In the genomic region with DNA sequence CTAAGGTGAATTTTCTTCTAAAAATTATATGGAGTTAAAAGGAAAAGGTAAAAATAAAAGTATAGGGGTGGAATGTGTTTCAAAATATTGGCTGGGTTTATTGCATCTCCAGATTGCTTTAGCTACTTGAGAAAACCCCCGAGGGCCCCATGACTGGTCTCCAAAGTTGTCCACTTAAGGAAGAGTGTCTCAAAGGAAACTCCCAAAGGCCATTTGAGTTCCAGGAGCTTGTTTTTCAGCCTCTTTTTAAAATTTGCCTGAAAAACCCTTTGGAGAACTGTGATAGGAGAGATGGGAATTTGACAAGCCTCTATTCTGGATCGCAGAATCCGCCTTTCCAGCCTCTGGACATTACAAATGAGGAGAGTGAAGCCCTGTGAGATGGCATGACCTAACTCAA, we compare ENCODE assay signal across 14 cellular contexts.
A peak's percentile ranks its signal among the peaks of the same experiment; 100 is the strongest.
DNase-seq lines count a peak whose midpoint lies in the region; ATAC-seq, FAIRE-seq and TF ChIP-seq lines count a peak whose summit lies in the region.
"Had no signal": no experiment of that assay in that cellular context is flagged by ENCODE, and none has a peak within 500 bp of the region (broad histone marks: within the 10 kb centered on the region; RNA-seq: fewer than 3 reads in every experiment).

No MANE protein-coding gene starts in this region.

- TF ChIP-seq EP300 in H1 (IDR thresholded peaks at IDR 0.05; ENCODE audit: borderline replicate concordance in 1 of 2, low read depth in 2 of 2, low read length in 2 of 2) (no peak), transverse colon (IDR thresholded peaks at IDR 0.05; ENCODE audit: low read depth) (no peak)

- H3K4me3 ChIP-seq in HUES6 (ENCODE audit: low read depth, low read length), result peak overlapping the region; percentile 90; the same call in 1 of the 2 replicates
- peak overlapping the region in 1 of 4 experiments; percentile 76; a peak in 2 of 8 replicates for H3K4me3 ChIP-seq in H1 (ENCODE audit: extremely low read depth in 1 of 4, insufficient read depth in 2 of 4, low read depth in 3 of 4, low read length in 4 of 4)
- no peak overlapping the region for H3K4me3 ChIP-seq in mesendoderm (ENCODE audit: low read length)
- H3K4me3 ChIP-seq in transverse colon, result no peak overlapping the region
- H3K4me3 ChIP-seq in GM23248, result no peak overlapping the region

- no peaks in the 10 kb centered on the region for H3K9me2 ChIP-seq in GM23248 (ENCODE audit: insufficient read depth)

- no peak overlapping the region for H4K91ac ChIP-seq in H1 (replicated peaks; ENCODE audit: insufficient read length, low read length)

- TF ChIP-seq POLR2A in H1 (IDR thresholded peaks at IDR 0.05; ENCODE audit: control extremely low read depth in 1 of 2, low read depth in 2 of 2, low read length in 2 of 2) (no peak), transverse colon (IDR thresholded peaks at IDR 0.05) (no peak)

- CTCF ChIA-PET in H1 (lab: Charles Lee; ENCODE audit: partially characterized antibody), result interaction anchor here (0.8 kb wide), 1 partner anchor 13 kb away, joined by 3 read pairs; no protein-coding TSS in a partner anchor

- in situ Hi-C loops in transverse colon (cut with MboI; ENCODE audit: low pct_ligation_motif_present in 1 of 4, low pct_unique_long_range_greater_than_20kb in 1 of 4, low sequenced_read_pairs in 3 of 4), result no loop called here
- in situ Hi-C loops in GM23248 (cut with MboI), result no loop called here

- FAIRE-seq in H1 (lab: Jason Lieb, UNC), result no peak

- no peak overlapping the region for H2BK120ac ChIP-seq in H1 (replicated peaks; ENCODE audit: low read depth, low read length)
- peak overlapping the region; percentile 12 for H2BK120ac ChIP-seq in mesendoderm (ENCODE audit: low read depth, low read length)

- no peak overlapping the region for H3K4ac ChIP-seq in H1 (replicated peaks; ENCODE audit: insufficient read length, low read depth, low read length)
- H3K4ac ChIP-seq in mesendoderm (ENCODE audit: low read depth, low read length), result no peak overlapping the region

- H3K27me3 ChIP-seq in HUES6 (ENCODE audit: control insufficient read depth, insufficient read depth, low read length) (no peaks in the 10 kb centered on the region), H1 (replicated peaks in 1 of 4; ENCODE audit: control insufficient read depth in 3 of 4, extremely low read depth in 1 of 4, insufficient read depth in 3 of 4, low read length in 3 of 4) (no peaks in the 10 kb centered on the region), mesendoderm (ENCODE audit: insufficient read depth, low read length, poor library complexity) (no peaks in the 10 kb centered on the region), transverse colon (no peaks in the 10 kb centered on the region), GM23248 (replicated peaks; ENCODE audit: insufficient read depth) (no peaks in the 10 kb centered on the region)

- TF ChIP-seq CTCF in H1 (IDR thresholded peaks at IDR 0.05; ENCODE audit: control extremely low read depth in 1 of 3, insufficient read depth in 1 of 3, low read depth in 1 of 3, low read length in 3 of 3), result no peak
- TF ChIP-seq CTCF in transverse colon (IDR thresholded peaks at IDR 0.05), result no peak

- no peaks in the 10 kb centered on the region for H4K20me1 ChIP-seq in H1 (replicated peaks in 1 of 2; ENCODE audit: control insufficient read depth in 1 of 2, insufficient read depth in 2 of 2, low read length in 2 of 2)
- H4K20me1 ChIP-seq in GM23248 (ENCODE audit: insufficient read depth), result no peaks in the 10 kb centered on the region

- H3K27ac ChIP-seq in HUES6 (ENCODE audit: low read depth, low read length) (no peak overlapping the region), H1 (ENCODE audit: low read depth, low read length) (no peak overlapping the region), mesendoderm (ENCODE audit: low read depth, low read length) (no peak overlapping the region), transverse colon (peak overlapping the region; percentile 66 to 75 (median 70)), GM23248 (no peak overlapping the region)

- H3K79me1 ChIP-seq in H1 (ENCODE audit: low read depth, low read length) (no peaks in the 10 kb centered on the region), mesendoderm (ENCODE audit: low read length) (no peaks in the 10 kb centered on the region)

- H2BK12ac ChIP-seq in H1 (ENCODE audit: low read depth, low read length), result no peak overlapping the region

- no peak for TF ChIP-seq RAD21 in H1 (IDR thresholded peaks at IDR 0.05 in 1 of 2, conservative IDR thresholded peaks at IDR 0.05 in 1 of 2; ENCODE audit: low read depth in 2 of 2, low read length in 2 of 2)

- H3F3A ChIP-seq in GM23248 (ENCODE audit: insufficient read depth), result no peaks in the 10 kb centered on the region

- H3K4me2 ChIP-seq in H1 (ENCODE audit: insufficient read depth in 1 of 2, low read depth in 2 of 2, low read length in 2 of 2) (peak overlapping the region; percentile 57 to 63; a peak in 3 of 4 replicates), mesendoderm (ENCODE audit: low read length) (no peak overlapping the region), GM23248 (ENCODE audit: unreplicated experiment) (no peak overlapping the region)

- H3K56ac ChIP-seq in H1 (replicated peaks; ENCODE audit: insufficient read length, low read depth, low read length) (no peak overlapping the region), mesendoderm (ENCODE audit: low read length) (no peak overlapping the region)

- no peaks in the 10 kb centered on the region for H3K23me2 ChIP-seq in H1 (ENCODE audit: low read depth, low read length)

- no peak for ATAC-seq in GM18870 (IDR thresholded peaks at IDR 0.05; ENCODE audit: unreplicated experiment)
- no peak for ATAC-seq in HG03045 (IDR thresholded peaks at IDR 0.05; ENCODE audit: unreplicated experiment)
- ATAC-seq: HCT116 had no signal

- H2BK15ac ChIP-seq in H1 (ENCODE audit: low read length) (no peak overlapping the region), mesendoderm (replicated peaks; ENCODE audit: low read depth) (peak overlapping the region; percentile 36)

- H3K9ac ChIP-seq in HUES6 (ENCODE audit: low read length) (no peak overlapping the region), H1 (replicated peaks in 1 of 4; ENCODE audit: extremely low read depth in 1 of 4, low read depth in 3 of 4, low read length in 3 of 4) (no peak overlapping the region), mesendoderm (ENCODE audit: low read length) (no peak overlapping the region), GM23248 (no peak overlapping the region)

- no peak overlapping the region for H4K8ac ChIP-seq in H1 (ENCODE audit: extremely low read depth, insufficient read depth, low read length)
- H4K8ac ChIP-seq in mesendoderm (ENCODE audit: low read depth, low read length), result no peak overlapping the region

- H4K5ac ChIP-seq in H1 (ENCODE audit: insufficient read length, low read depth, low read length) (no peak overlapping the region), mesendoderm (ENCODE audit: low read length) (no peak overlapping the region)

- DNase-seq in H1 (ENCODE audit: low read depth in 1 of 2, low spot score in 2 of 2) (no peak), mesendoderm (no peak), transverse colon (no peak), GM23248 (no peak), posterior vena cava (ENCODE audit: low spot score) (no peak)
- DNase-seq: DMS79, KG1, NCI-H1694 treated with DMSO at 0.1 percent for 48 hours, NCI-H226, NCI-H524 treated with DMSO at 0.1 percent for 48 hours had no signal

- no peak overlapping the region for H3K14ac ChIP-seq in H1 (ENCODE audit: insufficient read length)

- peaks cover 15% of the 10 kb centered on the region for H3K9me3 ChIP-seq in HUES6 (ENCODE audit: control insufficient read depth, insufficient read depth, low read depth, low read length)
- peaks cover 4 to 7% of the 10 kb centered on the region in 2 experiments for H3K9me3 ChIP-seq in H1 (ENCODE audit: insufficient read depth in 2 of 2, low read depth in 1 of 2, low read length in 1 of 2)
- peaks cover 0 to 6% of the 10 kb centered on the region in 2 donors for H3K9me3 ChIP-seq in transverse colon
- no peaks in the 10 kb centered on the region for H3K9me3 ChIP-seq in GM23248 (ENCODE audit: low read depth)

- intact Hi-C loops in transverse colon (cut with DNase I; ENCODE audit: low total_unique reads) (no loop called here), posterior vena cava (cut with DNase I) (no loop called here)

- 88% methylated on average over 3 of the region's 3 CpGs; no CpG with 5 or more reads in 1 of the 2 experiments for whole genome bisulfite sequencing in H1 (ENCODE audit: extremely low coverage in 1 of 2, insufficient coverage in 1 of 2, insufficient read length in 1 of 2, insufficient replicate concordance in 2 of 2, low coverage in 1 of 2, low lambda C conversion rate in 2 of 2, missing lambda C conversion rate in 1 of 2), 2 experiments
- no CpG with 5 or more reads among the region's 3 CpGs for WGBS in mesendoderm (ENCODE audit: extremely low coverage, insufficient coverage, low lambda C conversion rate)
- WGBS in transverse colon (ENCODE audit: low coverage in 1 of 2), 2 donors, result 50 to 65% methylated on average over 1 to 3 of the region's 3 CpGs
- 8 to 9% methylated on average over 3 of the region's 3 CpGs for WGBS in GM23248 (ENCODE audit: low coverage in 1 of 2, low lambda C conversion rate in 2 of 2, missing lambda C conversion rate in 2 of 2), 2 experiments

- H3K23ac ChIP-seq in H1 (ENCODE audit: insufficient read length) (no peak overlapping the region), mesendoderm (ENCODE audit: low read length) (no peak overlapping the region)

- H2BK5ac ChIP-seq in H1 (ENCODE audit: low read depth, low read length) (no peak overlapping the region), mesendoderm (ENCODE audit: low read length) (no peak overlapping the region)

- H3K79me2 ChIP-seq in H1 (ENCODE audit: control insufficient read depth in 1 of 2, insufficient read depth in 2 of 2, low read length in 2 of 2), result no peaks in the 10 kb centered on the region
- no peaks in the 10 kb centered on the region for H3K79me2 ChIP-seq in mesendoderm (ENCODE audit: control insufficient read depth, insufficient read depth, low read length)
- H3K79me2 ChIP-seq in GM23248 (ENCODE audit: insufficient read depth), result no peaks in the 10 kb centered on the region

- H3K18ac ChIP-seq in H1 (ENCODE audit: extremely low read depth, low read length) (no peak overlapping the region), mesendoderm (ENCODE audit: low read length) (peak overlapping the region; percentile 60)

- H3K36me3 ChIP-seq in HUES6 (ENCODE audit: control insufficient read depth, insufficient read depth, low read length) (no peaks in the 10 kb centered on the region), H1 (ENCODE audit: control insufficient read depth in 2 of 4, insufficient read depth in 4 of 4, low read length in 3 of 4) (no peaks in the 10 kb centered on the region; a peak in 1 of 8 replicates), mesendoderm (ENCODE audit: control insufficient read depth, insufficient read depth, low read length) (no peaks in the 10 kb centered on the region), transverse colon (no peaks in the 10 kb centered on the region), GM23248 (ENCODE audit: low read depth) (no peaks in the 10 kb centered on the region)

- H3K4me1 ChIP-seq in HUES6 (ENCODE audit: control insufficient read depth, insufficient read depth, low read length) (peaks cover 4% of the 10 kb centered on the region), H1 (replicated peaks in 1 of 4; ENCODE audit: control insufficient read depth in 3 of 4, insufficient read depth in 4 of 4, low read length in 3 of 4) (no peaks in the 10 kb centered on the region; a peak in 2 of 7 replicates), mesendoderm (ENCODE audit: control insufficient read depth, low read depth, low read length) (no peaks in the 10 kb centered on the region), transverse colon (peaks cover 0 to 22% (median 10%) of the 10 kb centered on the region in 4 donors), GM23248 (ENCODE audit: insufficient read depth) (no peaks in the 10 kb centered on the region)

- H2AFZ ChIP-seq in H1 (ENCODE audit: low read length) (no peak overlapping the region), GM23248 (no peak overlapping the region)

- H2AK5ac ChIP-seq in H1 (ENCODE audit: low read depth, low read length) (no peak overlapping the region), mesendoderm (ENCODE audit: low read length) (no peak overlapping the region)

- POLR2A ChIA-PET in H1 (lab: Charles Lee; ENCODE audit: partially characterized antibody), result interaction anchor here (1.1 to 1.4 kb wide), 3 partner anchors 8 to 1166 kb away, joined by 3 to 4 read pairs (median 4); no protein-coding TSS in a partner anchor

- H2BK20ac ChIP-seq in H1 (ENCODE audit: low read length), result no peak overlapping the region

Comparison
In these comparisons a context has a peak if more than half of its experiments do, and no peak if none do; other contexts are left out.
1. H3K27ac ChIP-seq: peak in transverse colon (4 of 4); none in HUES6 (single experiment), H1 (single experiment), mesendoderm (single experiment) and GM23248 (single experiment).
2. H3K4me2 ChIP-seq: peak in H1 (2 of 2); none in mesendoderm (single experiment) and GM23248 (single experiment).